In the genomic region with DNA sequence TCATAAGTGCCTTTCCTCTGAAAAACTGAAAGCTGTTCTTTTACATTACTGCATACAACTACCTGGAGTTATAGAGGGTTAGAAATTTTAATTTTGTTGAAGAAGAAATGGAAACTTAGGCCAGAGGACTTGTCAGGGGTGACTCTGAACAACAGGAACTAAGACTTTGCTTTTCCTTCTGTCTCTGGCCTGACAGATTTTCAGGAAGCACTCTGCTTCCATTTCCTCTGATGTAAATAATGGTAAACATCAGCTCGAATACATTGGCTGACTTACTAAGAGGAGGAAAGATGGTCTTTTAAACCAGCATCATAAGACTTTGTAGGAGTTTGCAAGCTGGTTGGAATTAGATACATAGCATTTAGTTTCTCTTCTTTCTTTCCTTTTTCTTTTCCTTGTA, we compare ENCODE assay signal across 20 cellular contexts. TPM values are rescaled to one million over a fixed set of nuclear protein-coding genes. Genes with fewer than 3 reads are reported as not detected.
DNase-seq lines count a peak whose midpoint lies in the region; ATAC-seq, FAIRE-seq and TF ChIP-seq lines count a peak whose summit lies in the region.
"Had no signal": no experiment of that assay in that cellular context is flagged by ENCODE, and none has a peak within 500 bp of the region (broad histone marks: within the 10 kb centered on the region; RNA-seq: fewer than 3 reads in every experiment).

No MANE protein-coding gene starts in this region.

- no peaks in the 10 kb centered on the region for H3K9me1 ChIP-seq in endothelial cell of umbilical vein (replicated peaks; ENCODE audit: control insufficient read depth, extremely low read depth, insufficient read depth, low read length)

- no peak overlapping the region for H3K27ac ChIP-seq in CD8-positive, alpha-beta T cell (ENCODE audit: low read depth, low read length)
- H3K27ac ChIP-seq in endothelial cell of umbilical vein (ENCODE audit: insufficient read depth, low read depth, low read length), result no peak overlapping the region
- H3K27ac ChIP-seq in psoas muscle, result peak overlapping the region; percentile 78

- dilution Hi-C loops in endothelial cell of umbilical vein (cut with MboI; ENCODE audit: extremely low pct_ligation_motif_present, low sequenced_read_pairs), result no loop called here

- H3K79me2 ChIP-seq in endothelial cell of umbilical vein (ENCODE audit: control insufficient read depth, insufficient read depth, low read length), result no peaks in the 10 kb centered on the region

- CTCF ChIA-PET in CD8-positive, alpha-beta T cell (lab: Charles Lee), result no interaction called here
- CTCF ChIA-PET in endothelial cell of umbilical vein (lab: Charles Lee), result no interaction called here

- no TSS peak for BruUV-seq in endothelial cell of umbilical vein (replicated peaks; lab: Mats Ljungman, UMichigan)

- no peak for TF ChIP-seq POLR2A in endothelial cell of umbilical vein (IDR thresholded peaks at IDR 0.05; ENCODE audit: low read depth, low read length)

- H3K36me3 Mint-ChIP-seq in activated T-cell treated with anti-CD3 and anti-CD28 coated beads, Interleukin-2, amount 50 U/mL, for 24 hours (ENCODE audit: low read depth), result peaks cover 86% of the 10 kb centered on the region
- peaks cover 80% of the 10 kb centered on the region for H3K36me3 Mint-ChIP-seq in CD8-positive, alpha-beta T cell

- no peaks in the 10 kb centered on the region for H3K9me3 ChIP-seq in CD8-positive, alpha-beta T cell (ENCODE audit: low read length)
- H3K9me3 ChIP-seq in endothelial cell of umbilical vein (replicated peaks; ENCODE audit: control insufficient read depth, insufficient read depth, low read length) (no peaks in the 10 kb centered on the region), psoas muscle (no peaks in the 10 kb centered on the region)
- H3K9me3 ChIP-seq: MG63 had no signal

- H3K9me3 Mint-ChIP-seq in activated T-cell treated with anti-CD3 and anti-CD28 coated beads, Interleukin-2, amount 50 U/mL, for 24 hours, result no peaks in the 10 kb centered on the region
- H3K9me3 Mint-ChIP-seq in CD8-positive, alpha-beta T cell, result no peaks in the 10 kb centered on the region

- DNase-seq in activated T-cell treated with anti-CD3 and anti-CD28 coated beads, Interleukin-2, amount 50 U/mL, for 24 hours, result no peak
- DNase-seq in activated T-cell treated with anti-CD3 and anti-CD28 coated beads for 4 hours, result no peak
- DNase-seq in CD8-positive, alpha-beta T cell, result no peak
- peak; percentile 52 for DNase-seq in endothelial cell of umbilical vein (ENCODE audit: low read depth, low spot score)
- DNase-seq in psoas muscle, result no peak
- no peak for DNase-seq in NCI-H345 (lab: John Stamatoyannopoulos, UW)
- DNase-seq in activated CD4-positive, CD25-positive, alpha-beta regulatory T cell (lab: John Stamatoyannopoulos, UW), result no peak
- DNase-seq: AML-193, EL, GF-D8, MG63, NCI-H1048, NCI-H1417 treated with DMSO at 0.1 percent for 48 hours, NCI-H187, NCI-H446 treated with DMSO at 0.1 percent for 48 hours, NCI-H526 treated with DMSO at 0.1 percent for 48 hours had no signal

- no peak overlapping the region for H3K9ac ChIP-seq in endothelial cell of umbilical vein (replicated peaks; ENCODE audit: extremely low read depth, insufficient read depth, low read length)

- no peak overlapping the region for H3K4me3 ChIP-seq in CD8-positive, alpha-beta T cell (ENCODE audit: low read depth, low read length)
- no peak overlapping the region for H3K4me3 ChIP-seq in endothelial cell of umbilical vein (replicated peaks in 1 of 3; ENCODE audit: insufficient read depth in 1 of 3, low read depth in 1 of 3, low read length in 3 of 3)
- H3K4me3 ChIP-seq in psoas muscle, result no peak overlapping the region
- H3K4me3 ChIP-seq: K562, MG63 had no signal

- no peaks in the 10 kb centered on the region for H3K4me1 Mint-ChIP-seq in activated T-cell treated with anti-CD3 and anti-CD28 coated beads, Interleukin-2, amount 50 U/mL, for 24 hours (ENCODE audit: low read depth)
- H3K4me1 Mint-ChIP-seq in CD8-positive, alpha-beta T cell (ENCODE audit: low read depth), result no peaks in the 10 kb centered on the region

- H3K27me3 ChIP-seq in CD8-positive, alpha-beta T cell (ENCODE audit: insufficient read depth, low read length), result no peaks in the 10 kb centered on the region
- H3K27me3 ChIP-seq in endothelial cell of umbilical vein (ENCODE audit: control insufficient read depth in 2 of 2, insufficient read depth in 2 of 2, low read length in 2 of 2) (no peaks in the 10 kb centered on the region), psoas muscle (ENCODE audit: insufficient read depth in 3 of 3, low read length in 2 of 3) (no peaks in the 10 kb centered on the region)
- H3K27me3 ChIP-seq: MG63 had no signal

- no peak for TF ChIP-seq CTCF in CD8-positive, alpha-beta T cell (IDR thresholded peaks at IDR 0.05)
- TF ChIP-seq CTCF in endothelial cell of umbilical vein (IDR thresholded peaks at IDR 0.05; ENCODE audit: extremely low read depth in 1 of 2, insufficient read depth in 1 of 2, low read depth in 1 of 2, low read length in 2 of 2) (no peak), psoas muscle (IDR thresholded peaks at IDR 0.05) (no peak)

- peak overlapping the region; percentile 31 for H3K27ac Mint-ChIP-seq in activated T-cell treated with anti-CD3 and anti-CD28 coated beads, Interleukin-2, amount 50 U/mL, for 24 hours
- H3K27ac Mint-ChIP-seq in CD8-positive, alpha-beta T cell, result peak overlapping the region; percentile 16

- 63 to 75% (median 75%) methylated on average over 1 of the region's 1 CpG for WGBS in psoas muscle, 3 donors

- no peaks in the 10 kb centered on the region for H4K20me1 ChIP-seq in endothelial cell of umbilical vein (replicated peaks; ENCODE audit: control insufficient read depth, extremely low read depth, insufficient read depth, low read length)

- FAIRE-seq in endothelial cell of umbilical vein (lab: Jason Lieb, UNC), result peak; percentile 78
- FAIRE-seq: D721Med, K562 had no signal

- H3K4me2 ChIP-seq in endothelial cell of umbilical vein (ENCODE audit: insufficient read depth, low read length), result peak overlapping the region; percentile 18

- POLR2A ChIA-PET in CD8-positive, alpha-beta T cell (lab: Charles Lee), result no interaction called here
- POLR2A ChIA-PET in endothelial cell of umbilical vein (lab: Charles Lee), result no interaction called here

- no peaks in the 10 kb centered on the region for H3K27me3 Mint-ChIP-seq in activated T-cell treated with anti-CD3 and anti-CD28 coated beads, Interleukin-2, amount 50 U/mL, for 24 hours
- no peaks in the 10 kb centered on the region for H3K27me3 Mint-ChIP-seq in CD8-positive, alpha-beta T cell (ENCODE audit: low read depth)

- H3K4me1 ChIP-seq in CD8-positive, alpha-beta T cell (ENCODE audit: insufficient read depth, low read length), result no peaks in the 10 kb centered on the region
- peaks cover 10% of the 10 kb centered on the region for H3K4me1 ChIP-seq in endothelial cell of umbilical vein (ENCODE audit: control insufficient read depth, extremely low read depth, insufficient read depth, low read length)
- peaks cover 33% of the 10 kb centered on the region for H3K4me1 ChIP-seq in psoas muscle

- no peak overlapping the region for H3K4me3 Mint-ChIP-seq in activated T-cell treated with anti-CD3 and anti-CD28 coated beads, Interleukin-2, amount 50 U/mL, for 24 hours
- no peak overlapping the region for H3K4me3 Mint-ChIP-seq in CD8-positive, alpha-beta T cell
- H3K4me3 Mint-ChIP-seq: CD14-positive monocyte had no signal

- ATAC-seq in CD8-positive, alpha-beta T cell, result no peak
- ATAC-seq in psoas muscle (no peak), HG03095 (IDR thresholded peaks at IDR 0.05; ENCODE audit: unreplicated experiment) (no peak)
- ATAC-seq: K562 had no signal

- peaks cover 46% of the 10 kb centered on the region for H3K36me3 ChIP-seq in CD8-positive, alpha-beta T cell (ENCODE audit: insufficient read depth, low read length)
- H3K36me3 ChIP-seq in endothelial cell of umbilical vein (ENCODE audit: control insufficient read depth in 2 of 2, extremely low read depth in 1 of 2, insufficient read depth in 2 of 2, low read length in 2 of 2), result peaks cover 20% of the 10 kb centered on the region in 2 experiments
- H3K36me3 ChIP-seq in psoas muscle (ENCODE audit: insufficient read depth in 1 of 2, low read depth in 1 of 2), result peaks cover 7 to 90% of the 10 kb centered on the region in 2 donors

- no peak overlapping the region for H2AFZ ChIP-seq in endothelial cell of umbilical vein (ENCODE audit: low read depth, low read length)

- intact Hi-C loops in CD8-positive, alpha-beta T cell (cut with DNase I, micrococcal nuclease), result no loop called here
- intact Hi-C loops in endothelial cell of umbilical vein (cut with micrococcal nuclease), result no loop called here
- intact Hi-C loops in psoas muscle (cut with DNase I), result no loop called here

TF ChIP-seq in endothelial cell of umbilical vein, 7 proteins besides CTCF, POLR2A, EP300 and RAD21 (continues in another document):
- TF ChIP-seq POLR2AphosphoS5 (IDR thresholded peaks at IDR 0.05; ENCODE audit: insufficient read depth, low read depth, low read length) (no peak), JUN (IDR thresholded peaks at IDR 0.05; ENCODE audit: borderline replicate concordance, insufficient read depth, insufficient read length, low read depth) (no peak)

RNA-seq across cellular contexts. Expression of a gene that starts 27.1 kb away (rescaled TPM):
- total RNA-seq in CD8-positive, alpha-beta T cell, result 100 to 1,000 TPM in 1 of 2 experiments, 10 to 100 TPM in 1; 96.5 to 115 TPM
- total RNA-seq in endothelial cell of umbilical vein, result 67.5 and 71.5 TPM in 2 replicates
- polyA plus RNA-seq in endothelial cell of umbilical vein, result 59.1 and 60.6 TPM in 2 replicates
- 49.3 and 57.8 TPM in 2 replicates for polyA plus RNA-seq in endothelial cell of umbilical vein (2011; cell fraction: cytosol; rRNA removed)
- polyA plus RNA-seq in endothelial cell of umbilical vein (2011; cell fraction: nucleus; rRNA removed), result 97.8 and 120 TPM in 2 replicates
- polyA plus RNA-seq in endothelial cell of umbilical vein (2012), result 40.8 and 41.2 TPM in 2 replicates
- polyA minus RNA-seq in endothelial cell of umbilical vein, result 42.4 and 49.8 TPM in 2 replicates
- 39.8 TPM for polyA minus RNA-seq in endothelial cell of umbilical vein (2011; cell fraction: cytosol; rRNA and poly(A)+ RNA removed)
- polyA minus RNA-seq in endothelial cell of umbilical vein (2011; cell fraction: nucleus; rRNA and poly(A)+ RNA removed), result 22.8 and 29.7 TPM in 2 replicates
- 100 to 1,000 TPM; 137 to 177 (median 156) TPM for total RNA-seq in psoas muscle
- polyA plus RNA-seq in psoas muscle, result 100 to 1,000 TPM in 1 of 3 donors, 10 to 100 TPM in 2; 78.1 to 167 (median 86.8) TPM

RNA-seq across cellular contexts. Expression of a gene that starts 39.8 kb away (rescaled TPM):
- 10 to 100 TPM; 34.7 to 37.7 TPM for total RNA-seq in CD8-positive, alpha-beta T cell
- 35.2 and 35.9 TPM in 2 replicates for total RNA-seq in endothelial cell of umbilical vein
- polyA plus RNA-seq in endothelial cell of umbilical vein, result 4.6 and 5.4 TPM in 2 replicates
- 5.2 and 5.9 TPM in 2 replicates for polyA plus RNA-seq in endothelial cell of umbilical vein (2011; cell fraction: cytosol; rRNA removed)
- polyA plus RNA-seq in endothelial cell of umbilical vein (2011; cell fraction: nucleus; rRNA removed), result 15.4 and 21.0 TPM in 2 replicates
- 9.5 and 11.8 TPM in 2 replicates for polyA plus RNA-seq in endothelial cell of umbilical vein (2012)
- polyA minus RNA-seq in endothelial cell of umbilical vein, result 34.4 and 38.4 TPM in 2 replicates
- 9.6 TPM for polyA minus RNA-seq in endothelial cell of umbilical vein (2011; cell fraction: cytosol; rRNA and poly(A)+ RNA removed)
- polyA minus RNA-seq in endothelial cell of umbilical vein (2011; cell fraction: nucleus; rRNA and poly(A)+ RNA removed), result 49.2 and 63.1 TPM in 2 replicates
- total RNA-seq in psoas muscle, result 10 to 100 TPM; 23.8 to 80.2 (median 39.5) TPM
- polyA plus RNA-seq in psoas muscle, result 10 to 100 TPM in 2 of 3 donors, 1 to 10 TPM in 1; 4.8 to 35.4 (median 18.7) TPM
